ENCODE assay signal across 1 cellular context in genomic region chrX:119871599-119872395, GRCh38.
TF ChIP-seq lines count a peak whose summit lies in the region.

TSS of gene NDUFA1 (plus strand) at chrX:119871832. CDS start at chrX:119871912, 80 bp downstream.
TSS of gene RNF113A (minus strand) at chrX:119871733. CDS start at chrX:119871613, 120 bp downstream.

TF ChIP-seq in K562, 482 proteins besides CTCF, POLR2A, EP300 and RAD21 (continued from another document):
- TF ChIP-seq, protein P1, sequence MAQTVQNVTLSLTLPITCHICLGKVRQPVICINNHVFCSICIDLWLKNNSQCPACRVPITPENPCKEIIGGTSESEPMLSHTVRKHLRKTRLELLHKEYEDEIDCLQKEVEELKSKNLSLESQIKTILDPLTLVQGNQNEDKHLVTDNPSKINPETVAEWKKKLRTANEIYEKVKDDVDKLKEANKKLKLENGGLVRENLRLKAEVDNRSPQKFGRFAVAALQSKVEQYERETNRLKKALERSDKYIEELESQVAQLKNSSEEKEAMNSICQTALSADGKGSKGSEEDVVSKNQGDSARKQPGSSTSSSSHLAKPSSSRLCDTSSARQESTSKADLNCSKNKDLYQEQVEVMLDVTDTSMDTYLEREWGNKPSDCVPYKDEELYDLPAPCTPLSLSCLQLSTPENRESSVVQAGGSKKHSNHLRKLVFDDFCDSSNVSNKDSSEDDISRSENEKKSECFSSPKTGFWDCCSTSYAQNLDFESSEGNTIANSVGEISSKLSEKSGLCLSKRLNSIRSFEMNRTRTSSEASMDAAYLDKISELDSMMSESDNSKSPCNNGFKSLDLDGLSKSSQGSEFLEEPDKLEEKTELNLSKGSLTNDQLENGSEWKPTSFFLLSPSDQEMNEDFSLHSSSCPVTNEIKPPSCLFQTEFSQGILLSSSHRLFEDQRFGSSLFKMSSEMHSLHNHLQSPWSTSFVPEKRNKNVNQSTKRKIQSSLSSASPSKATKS (CRISPR knock-in tag; IDR thresholded peaks at IDR 0.05): no peak
- peak; percentile 91 for TF ChIP-seq TBP (optimal IDR thresholded peaks at IDR 0.05; ENCODE audit: low read depth, low read length)
- TF ChIP-seq RBM25 (IDR thresholded peaks at IDR 0.05; ENCODE audit: low read depth, low read length, severe bottlenecking): no peak
- TF ChIP-seq MTA2 (IDR thresholded peaks at IDR 0.05; ENCODE audit: low read depth): no peak
- no peak for TF ChIP-seq PHB2 (IDR thresholded peaks at IDR 0.05; ENCODE audit: low read depth)
- 0 out of 2 replicates have a peak, but pooled peaks have one; percentile 64 for TF ChIP-seq PML (IDR thresholded peaks at IDR 0.05; ENCODE audit: low read length)
- peak; percentile 85 for TF ChIP-seq ETV5 (CRISPR knock-in tag; IDR thresholded peaks at IDR 0.05; ENCODE audit: low read depth)
- TF ChIP-seq ZNF518B (CRISPR knock-in tag; IDR thresholded peaks at IDR 0.05): no peak
- no peak for TF ChIP-seq ESRRB (CRISPR knock-in tag; IDR thresholded peaks at IDR 0.05; ENCODE audit: borderline replicate concordance)
- TF ChIP-seq NFIX (CRISPR knock-in tag; IDR thresholded peaks at IDR 0.05; ENCODE audit: low read depth): no peak
- no peak for TF ChIP-seq ZNF77 (CRISPR knock-in tag; IDR thresholded peaks at IDR 0.05)
- TF ChIP-seq KAT7 (CRISPR knock-in tag; IDR thresholded peaks at IDR 0.05; ENCODE audit: borderline replicate concordance): peak; percentile 73; the same call in 1 of the 2 replicates
- TF ChIP-seq ZNF347 (CRISPR knock-in tag; IDR thresholded peaks at IDR 0.05; ENCODE audit: low read depth): no peak
- TF ChIP-seq KLF16 (IDR thresholded peaks at IDR 0.05): no peak
- peak in 1 of 2 experiments; percentile 28; a peak in 2 of 4 replicates for TF ChIP-seq SIX5 (IDR thresholded peaks at IDR 0.05; ENCODE audit: borderline replicate concordance in 1 of 2, insufficient read depth in 1 of 2, low read depth in 1 of 2, low read length in 2 of 2)
- no peak for TF ChIP-seq FOXA3 (CRISPR knock-in tag; conservative IDR thresholded peaks at IDR 0.05 in 1 of 2, IDR thresholded peaks at IDR 0.05 in 1 of 2)
- TF ChIP-seq PRPF4 (IDR thresholded peaks at IDR 0.05; ENCODE audit: insufficient read depth, low read depth, low read length, poor library complexity, severe bottlenecking): no peak
- TF ChIP-seq PHF21A (IDR thresholded peaks at IDR 0.05; ENCODE audit: borderline replicate concordance, low read depth): no peak
- TF ChIP-seq ZNF436 (CRISPR knock-in tag; IDR thresholded peaks at IDR 0.05): no peak
- TF ChIP-seq ZC3H11A (IDR thresholded peaks at IDR 0.05; ENCODE audit: low read depth, low read length): 0 out of 2 replicates have a peak, but pooled peaks have one; percentile 53
- TF ChIP-seq ZC3H8 (IDR thresholded peaks at IDR 0.05): no peak
- no peak for TF ChIP-seq TSC22D4 (tag; IDR thresholded peaks at IDR 0.05)
- TF ChIP-seq MAFG (tag; conservative IDR thresholded peaks at IDR 0.05): no peak
- TF ChIP-seq SRSF3 (IDR thresholded peaks at IDR 0.05; ENCODE audit: insufficient read depth, low read length): no peak
- TF ChIP-seq ARNT (IDR thresholded peaks at IDR 0.05): no peak
- TF ChIP-seq ZBTB1 (CRISPR knock-in tag; IDR thresholded peaks at IDR 0.05; ENCODE audit: borderline replicate concordance, low read depth): no peak; the same call in 1 of the 2 replicates
- TF ChIP-seq ELK3 (CRISPR knock-in tag; IDR thresholded peaks at IDR 0.05): no peak
- TF ChIP-seq CREM (IDR thresholded peaks at IDR 0.05; ENCODE audit: low read depth): peak; percentile 87
- no peak; the same call in none of the 2 replicates for TF ChIP-seq TAF7 (tag; IDR thresholded peaks at IDR 0.05)
- TF ChIP-seq TFAM (CRISPR knock-in tag; conservative IDR thresholded peaks at IDR 0.05): no peak
- TF ChIP-seq ZBED1 (IDR thresholded peaks at IDR 0.05): no peak
- TF ChIP-seq ZNF609 (CRISPR knock-in tag; IDR thresholded peaks at IDR 0.05; ENCODE audit: borderline replicate concordance): no peak
- TF ChIP-seq, protein P2, sequence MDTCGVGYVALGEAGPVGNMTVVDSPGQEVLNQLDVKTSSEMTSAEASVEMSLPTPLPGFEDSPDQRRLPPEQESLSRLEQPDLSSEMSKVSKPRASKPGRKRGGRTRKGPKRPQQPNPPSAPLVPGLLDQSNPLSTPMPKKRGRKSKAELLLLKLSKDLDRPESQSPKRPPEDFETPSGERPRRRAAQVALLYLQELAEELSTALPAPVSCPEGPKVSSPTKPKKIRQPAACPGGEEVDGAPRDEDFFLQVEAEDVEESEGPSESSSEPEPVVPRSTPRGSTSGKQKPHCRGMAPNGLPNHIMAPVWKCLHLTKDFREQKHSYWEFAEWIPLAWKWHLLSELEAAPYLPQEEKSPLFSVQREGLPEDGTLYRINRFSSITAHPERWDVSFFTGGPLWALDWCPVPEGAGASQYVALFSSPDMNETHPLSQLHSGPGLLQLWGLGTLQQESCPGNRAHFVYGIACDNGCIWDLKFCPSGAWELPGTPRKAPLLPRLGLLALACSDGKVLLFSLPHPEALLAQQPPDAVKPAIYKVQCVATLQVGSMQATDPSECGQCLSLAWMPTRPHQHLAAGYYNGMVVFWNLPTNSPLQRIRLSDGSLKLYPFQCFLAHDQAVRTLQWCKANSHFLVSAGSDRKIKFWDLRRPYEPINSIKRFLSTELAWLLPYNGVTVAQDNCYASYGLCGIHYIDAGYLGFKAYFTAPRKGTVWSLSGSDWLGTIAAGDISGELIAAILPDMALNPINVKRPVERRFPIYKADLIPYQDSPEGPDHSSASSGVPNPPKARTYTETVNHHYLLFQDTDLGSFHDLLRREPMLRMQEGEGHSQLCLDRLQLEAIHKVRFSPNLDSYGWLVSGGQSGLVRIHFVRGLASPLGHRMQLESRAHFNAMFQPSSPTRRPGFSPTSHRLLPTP (IDR thresholded peaks at IDR 0.05; ENCODE audit: borderline replicate concordance, extremely low read depth, insufficient read length): no peak
- TF ChIP-seq MCM2 (IDR thresholded peaks at IDR 0.05; ENCODE audit: low read depth): no peak
- TF ChIP-seq ZEB2 (IDR thresholded peaks at IDR 0.05): no peak
